In genomic region chr17:80706454-80706853, GRCh38 we compare ENCODE assay signal across 1 cellular context.
TF ChIP-seq lines count a peak whose summit lies in the region.

No MANE protein-coding gene starts in this region.

TF ChIP-seq in HepG2, 621 proteins besides CTCF, POLR2A, EP300 and RAD21 (continued from another document):
- TF ChIP-seq PAXIP1 (CRISPR knock-in tag; conservative IDR thresholded peaks at IDR 0.05) (peak; percentile 31; the same call in 1 of the 2 replicates), FOXA3 (CRISPR knock-in tag; IDR thresholded peaks at IDR 0.05) (peak; percentile 44; the same call in 1 of the 2 replicates), TCF7L2 (IDR thresholded peaks at IDR 0.05; ENCODE audit: low read depth, low read length) (no peak), IRF2 (CRISPR knock-in tag; IDR thresholded peaks at IDR 0.05) (0 out of 2 replicates have a peak, but pooled peaks have one; percentile 13), ZNF605 (CRISPR knock-in tag; IDR thresholded peaks at IDR 0.05) (no peak), ZBTB7B (CRISPR knock-in tag; IDR thresholded peaks at IDR 0.05) (peak; percentile 39; the same call in 1 of the 2 replicates), ZBTB38 (CRISPR knock-in tag; IDR thresholded peaks at IDR 0.05) (0 out of 2 replicates have a peak, but pooled peaks have one; percentile 35)
